Comparison of ENCODE assay signal across 1 cellular context in genomic region chr1:58782308-58783089, GRCh38.
TF ChIP-seq lines count a peak whose summit lies in the region.

No MANE protein-coding gene starts in this region.

TF ChIP-seq in GM12878, 131 proteins besides CTCF, POLR2A, EP300 and RAD21 (continued from another document and continues in another):
- TF ChIP-seq, protein P1, sequence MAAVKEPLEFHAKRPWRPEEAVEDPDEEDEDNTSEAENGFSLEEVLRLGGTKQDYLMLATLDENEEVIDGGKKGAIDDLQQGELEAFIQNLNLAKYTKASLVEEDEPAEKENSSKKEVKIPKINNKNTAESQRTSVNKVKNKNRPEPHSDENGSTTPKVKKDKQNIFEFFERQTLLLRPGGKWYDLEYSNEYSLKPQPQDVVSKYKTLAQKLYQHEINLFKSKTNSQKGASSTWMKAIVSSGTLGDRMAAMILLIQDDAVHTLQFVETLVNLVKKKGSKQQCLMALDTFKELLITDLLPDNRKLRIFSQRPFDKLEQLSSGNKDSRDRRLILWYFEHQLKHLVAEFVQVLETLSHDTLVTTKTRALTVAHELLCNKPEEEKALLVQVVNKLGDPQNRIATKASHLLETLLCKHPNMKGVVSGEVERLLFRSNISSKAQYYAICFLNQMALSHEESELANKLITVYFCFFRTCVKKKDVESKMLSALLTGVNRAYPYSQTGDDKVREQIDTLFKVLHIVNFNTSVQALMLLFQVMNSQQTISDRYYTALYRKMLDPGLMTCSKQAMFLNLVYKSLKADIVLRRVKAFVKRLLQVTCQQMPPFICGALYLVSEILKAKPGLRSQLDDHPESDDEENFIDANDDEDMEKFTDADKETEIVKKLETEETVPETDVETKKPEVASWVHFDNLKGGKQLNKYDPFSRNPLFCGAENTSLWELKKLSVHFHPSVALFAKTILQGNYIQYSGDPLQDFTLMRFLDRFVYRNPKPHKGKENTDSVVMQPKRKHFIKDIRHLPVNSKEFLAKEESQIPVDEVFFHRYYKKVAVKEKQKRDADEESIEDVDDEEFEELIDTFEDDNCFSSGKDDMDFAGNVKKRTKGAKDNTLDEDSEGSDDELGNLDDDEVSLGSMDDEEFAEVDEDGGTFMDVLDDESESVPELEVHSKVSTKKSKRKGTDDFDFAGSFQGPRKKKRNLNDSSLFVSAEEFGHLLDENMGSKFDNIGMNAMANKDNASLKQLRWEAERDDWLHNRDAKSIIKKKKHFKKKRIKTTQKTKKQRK (IDR thresholded peaks at IDR 0.05; ENCODE audit: low read depth, low read length): no peak
- peak; percentile 49 to 66; a peak in 2 of 4 replicates for TF ChIP-seq BHLHE40 (IDR thresholded peaks at IDR 0.05; ENCODE audit: borderline replicate concordance in 1 of 2, low read depth in 2 of 2, low read length in 1 of 2)
- no peak for TF ChIP-seq ASH2L (IDR thresholded peaks at IDR 0.05; ENCODE audit: borderline replicate concordance, low read depth)
- TF ChIP-seq CEBPB (IDR thresholded peaks at IDR 0.05; ENCODE audit: borderline replicate concordance in 1 of 2, low read depth in 2 of 2, low read length in 2 of 2): no peak
- TF ChIP-seq BCL3 (IDR thresholded peaks at IDR 0.05; ENCODE audit: borderline replicate concordance, insufficient read depth, low read depth, low read length, poor library complexity, severe bottlenecking): no peak
- TF ChIP-seq MXI1 (IDR thresholded peaks at IDR 0.05; ENCODE audit: low read depth, low read length): no peak; the same call in 1 of the 2 replicates
- no peak for TF ChIP-seq PKNOX1 (IDR thresholded peaks at IDR 0.05)
- TF ChIP-seq TARDBP (IDR thresholded peaks at IDR 0.05; ENCODE audit: borderline replicate concordance): no peak
- no peak for TF ChIP-seq RBBP5 (conservative IDR thresholded peaks at IDR 0.05)
- TF ChIP-seq, protein P2, sequence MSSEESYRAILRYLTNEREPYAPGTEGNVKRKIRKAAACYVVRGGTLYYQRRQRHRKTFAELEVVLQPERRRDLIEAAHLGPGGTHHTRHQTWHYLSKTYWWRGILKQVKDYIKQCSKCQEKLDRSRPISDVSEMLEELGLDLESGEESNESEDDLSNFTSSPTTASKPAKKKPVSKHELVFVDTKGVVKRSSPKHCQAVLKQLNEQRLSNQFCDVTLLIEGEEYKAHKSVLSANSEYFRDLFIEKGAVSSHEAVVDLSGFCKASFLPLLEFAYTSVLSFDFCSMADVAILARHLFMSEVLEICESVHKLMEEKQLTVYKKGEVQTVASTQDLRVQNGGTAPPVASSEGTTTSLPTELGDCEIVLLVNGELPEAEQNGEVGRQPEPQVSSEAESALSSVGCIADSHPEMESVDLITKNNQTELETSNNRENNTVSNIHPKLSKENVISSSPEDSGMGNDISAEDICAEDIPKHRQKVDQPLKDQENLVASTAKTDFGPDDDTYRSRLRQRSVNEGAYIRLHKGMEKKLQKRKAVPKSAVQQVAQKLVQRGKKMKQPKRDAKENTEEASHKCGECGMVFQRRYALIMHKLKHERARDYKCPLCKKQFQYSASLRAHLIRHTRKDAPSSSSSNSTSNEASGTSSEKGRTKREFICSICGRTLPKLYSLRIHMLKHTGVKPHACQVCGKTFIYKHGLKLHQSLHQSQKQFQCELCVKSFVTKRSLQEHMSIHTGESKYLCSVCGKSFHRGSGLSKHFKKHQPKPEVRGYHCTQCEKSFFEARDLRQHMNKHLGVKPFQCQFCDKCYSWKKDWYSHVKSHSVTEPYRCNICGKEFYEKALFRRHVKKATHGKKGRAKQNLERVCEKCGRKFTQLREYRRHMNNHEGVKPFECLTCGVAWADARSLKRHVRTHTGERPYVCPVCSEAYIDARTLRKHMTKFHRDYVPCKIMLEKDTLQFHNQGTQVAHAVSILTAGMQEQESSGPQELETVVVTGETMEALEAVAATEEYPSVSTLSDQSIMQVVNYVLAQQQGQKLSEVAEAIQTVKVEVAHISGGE (CRISPR knock-in tag; IDR thresholded peaks at IDR 0.05): no peak
- no peak for TF ChIP-seq ELK1 (IDR thresholded peaks at IDR 0.05; ENCODE audit: low read depth, low read length)
- TF ChIP-seq ZNF592 (IDR thresholded peaks at IDR 0.05): no peak
- no peak for TF ChIP-seq SIX5 (IDR thresholded peaks at IDR 0.05; ENCODE audit: low read depth, low read length, severe bottlenecking)
- TF ChIP-seq RELA (IDR thresholded peaks at IDR 0.05; ENCODE audit: borderline replicate concordance, partially characterized antibody): no peak
- TF ChIP-seq SMAD1 (IDR thresholded peaks at IDR 0.05; ENCODE audit: low read depth, partially characterized antibody): no peak
- no peak for TF ChIP-seq MYB (IDR thresholded peaks at IDR 0.05; ENCODE audit: borderline replicate concordance, low read depth, low read length)
- TF ChIP-seq PBX3 (IDR thresholded peaks at IDR 0.05; ENCODE audit: insufficient replicate concordance, low read depth, low read length): no peak
- no peak for TF ChIP-seq SREBF1 (IDR thresholded peaks at IDR 0.05; ENCODE audit: low read length)
- no peak for TF ChIP-seq IRF5 (IDR thresholded peaks at IDR 0.05; ENCODE audit: borderline replicate concordance)
- TF ChIP-seq RAD51 (IDR thresholded peaks at IDR 0.05): no peak
- TF ChIP-seq, protein P3, sequence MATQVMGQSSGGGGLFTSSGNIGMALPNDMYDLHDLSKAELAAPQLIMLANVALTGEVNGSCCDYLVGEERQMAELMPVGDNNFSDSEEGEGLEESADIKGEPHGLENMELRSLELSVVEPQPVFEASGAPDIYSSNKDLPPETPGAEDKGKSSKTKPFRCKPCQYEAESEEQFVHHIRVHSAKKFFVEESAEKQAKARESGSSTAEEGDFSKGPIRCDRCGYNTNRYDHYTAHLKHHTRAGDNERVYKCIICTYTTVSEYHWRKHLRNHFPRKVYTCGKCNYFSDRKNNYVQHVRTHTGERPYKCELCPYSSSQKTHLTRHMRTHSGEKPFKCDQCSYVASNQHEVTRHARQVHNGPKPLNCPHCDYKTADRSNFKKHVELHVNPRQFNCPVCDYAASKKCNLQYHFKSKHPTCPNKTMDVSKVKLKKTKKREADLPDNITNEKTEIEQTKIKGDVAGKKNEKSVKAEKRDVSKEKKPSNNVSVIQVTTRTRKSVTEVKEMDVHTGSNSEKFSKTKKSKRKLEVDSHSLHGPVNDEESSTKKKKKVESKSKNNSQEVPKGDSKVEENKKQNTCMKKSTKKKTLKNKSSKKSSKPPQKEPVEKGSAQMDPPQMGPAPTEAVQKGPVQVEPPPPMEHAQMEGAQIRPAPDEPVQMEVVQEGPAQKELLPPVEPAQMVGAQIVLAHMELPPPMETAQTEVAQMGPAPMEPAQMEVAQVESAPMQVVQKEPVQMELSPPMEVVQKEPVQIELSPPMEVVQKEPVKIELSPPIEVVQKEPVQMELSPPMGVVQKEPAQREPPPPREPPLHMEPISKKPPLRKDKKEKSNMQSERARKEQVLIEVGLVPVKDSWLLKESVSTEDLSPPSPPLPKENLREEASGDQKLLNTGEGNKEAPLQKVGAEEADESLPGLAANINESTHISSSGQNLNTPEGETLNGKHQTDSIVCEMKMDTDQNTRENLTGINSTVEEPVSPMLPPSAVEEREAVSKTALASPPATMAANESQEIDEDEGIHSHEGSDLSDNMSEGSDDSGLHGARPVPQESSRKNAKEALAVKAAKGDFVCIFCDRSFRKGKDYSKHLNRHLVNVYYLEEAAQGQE (IDR thresholded peaks at IDR 0.05; ENCODE audit: low read depth, low read length): no peak
- TF ChIP-seq, protein P4, sequence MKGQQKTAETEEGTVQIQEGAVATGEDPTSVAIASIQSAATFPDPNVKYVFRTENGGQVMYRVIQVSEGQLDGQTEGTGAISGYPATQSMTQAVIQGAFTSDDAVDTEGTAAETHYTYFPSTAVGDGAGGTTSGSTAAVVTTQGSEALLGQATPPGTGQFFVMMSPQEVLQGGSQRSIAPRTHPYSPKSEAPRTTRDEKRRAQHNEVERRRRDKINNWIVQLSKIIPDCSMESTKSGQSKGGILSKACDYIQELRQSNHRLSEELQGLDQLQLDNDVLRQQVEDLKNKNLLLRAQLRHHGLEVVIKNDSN (IDR thresholded peaks at IDR 0.05; ENCODE audit: borderline replicate concordance, extremely low read length, insufficient read depth, low read depth, low read length): no peak
- no peak for TF ChIP-seq JUND (IDR thresholded peaks at IDR 0.05; ENCODE audit: low read depth, low read length)
- no peak for TF ChIP-seq NRF1 (conservative IDR thresholded peaks at IDR 0.05; ENCODE audit: low read depth, low read length)
- TF ChIP-seq RELB (IDR thresholded peaks at IDR 0.05; ENCODE audit: low read depth): no peak
